In the genomic region with DNA sequence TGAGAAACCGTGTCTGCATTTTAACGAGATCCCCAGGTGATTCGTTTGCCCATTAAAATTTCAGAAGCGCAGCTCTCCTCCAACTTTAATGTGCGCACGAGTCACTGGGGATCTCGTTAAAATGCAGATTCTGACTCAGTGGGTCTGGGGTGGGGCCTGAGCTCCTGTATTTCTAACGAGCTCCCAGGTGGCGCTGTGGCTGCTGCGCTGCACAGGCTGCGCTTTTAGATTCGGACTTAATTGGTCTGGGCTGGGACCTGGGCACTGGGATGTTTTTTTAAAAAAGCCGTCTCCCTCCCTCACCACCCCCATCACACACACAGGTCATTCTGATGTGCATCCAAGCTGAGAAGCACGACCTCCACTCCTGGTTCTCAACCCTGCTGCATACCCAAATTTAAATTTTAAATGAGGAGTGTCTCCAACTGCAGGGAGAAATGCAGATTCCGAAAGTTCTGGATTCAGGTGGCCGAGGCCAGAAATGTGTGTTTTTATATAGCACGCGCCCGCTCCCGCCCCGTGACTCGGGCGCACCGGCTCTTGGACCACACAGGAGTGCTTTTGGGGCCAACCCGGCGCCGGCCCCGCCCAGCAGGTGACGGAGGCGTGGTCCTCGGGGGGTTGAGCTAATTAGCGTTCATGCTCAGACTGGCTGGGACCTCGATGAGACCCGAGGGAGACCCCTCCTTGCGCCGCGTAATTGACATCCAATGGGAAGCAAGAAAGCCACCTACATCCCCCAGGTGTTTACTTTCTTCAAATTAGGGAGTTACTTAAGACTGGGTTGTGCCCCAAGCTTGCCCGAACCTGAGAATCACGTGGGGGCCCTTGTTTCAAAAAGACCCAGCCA, we compare ENCODE assay signal across 8 cellular contexts.
A peak's percentile ranks its signal among the peaks of the same experiment; 100 is the strongest.
DNase-seq lines count a peak whose midpoint lies in the region; ATAC-seq and TF ChIP-seq lines count a peak whose summit lies in the region.

No MANE protein-coding gene starts in this region.

- H3K27me3 ChIP-seq in left ventricle myocardium inferior (ENCODE audit: low read depth) (peaks cover 56% of the 10 kb centered on the region), gastrocnemius medialis (peaks cover 30 to 38% (median 33%) of the 10 kb centered on the region in 3 donors), tibial nerve (peaks cover 0 to 42% of the 10 kb centered on the region in 2 donors)

- peaks cover 40% of the 10 kb centered on the region for H3K27me3 Mint-ChIP-seq in activated T-cell treated with anti-CD3 and anti-CD28 coated beads, Interleukin-2, amount 50 U/mL, for 4 hours (ENCODE audit: low read depth)

- peak; percentile 66 to 73 for ATAC-seq in activated T-cell treated with anti-CD3 and anti-CD28 coated beads, Interleukin-2, amount 50 U/mL, for 4 hours
- no peak for ATAC-seq in gastrocnemius medialis
- ATAC-seq in GM18505 (IDR thresholded peaks at IDR 0.05; ENCODE audit: unreplicated experiment): no peak
- no peak for ATAC-seq in GM21528 (IDR thresholded peaks at IDR 0.05; ENCODE audit: low FRiP score, unreplicated experiment)

- TF ChIP-seq EP300 in tibial nerve (IDR thresholded peaks at IDR 0.05): no peak

- DNase-seq in activated T-cell treated with anti-CD3 and anti-CD28 coated beads, Interleukin-2, amount 50 U/mL, for 4 hours: no peak
- DNase-seq in left ventricle myocardium inferior: no peak
- DNase-seq in gastrocnemius medialis: no peak
- no peak for DNase-seq in tibial nerve (ENCODE audit: low spot score in 2 of 2)
- DNase-seq in NCI-H226: no peak

- H3K9me3 ChIP-seq in left ventricle myocardium inferior (replicated peaks) (no peaks in the 10 kb centered on the region), gastrocnemius medialis (no peaks in the 10 kb centered on the region), tibial nerve (no peaks in the 10 kb centered on the region)

- intact Hi-C loops in left ventricle myocardium inferior (cut with micrococcal nuclease): no loop called here
- intact Hi-C loops in gastrocnemius medialis (cut with DNase I; ENCODE audit: low total_unique reads): no loop called here

- peak; percentile 15; the same call in 1 of the 2 replicates for TF ChIP-seq CTCF in GM12875 (IDR thresholded peaks at IDR 0.05; ENCODE audit: borderline replicate concordance, insufficient read depth, low read depth, low read length)
- TF ChIP-seq CTCF in left ventricle myocardium inferior (IDR thresholded peaks at IDR 0.05; ENCODE audit: borderline replicate concordance): no peak
- no peak for TF ChIP-seq CTCF in gastrocnemius medialis (IDR thresholded peaks at IDR 0.05 in 4 of 5, conservative IDR thresholded peaks at IDR 0.05 in 1 of 5)
- no peak for TF ChIP-seq CTCF in tibial nerve (IDR thresholded peaks at IDR 0.05)

- H3K4me1 ChIP-seq in left ventricle myocardium inferior (peaks cover 31% of the 10 kb centered on the region), gastrocnemius medialis (peaks cover 12 to 13% of the 10 kb centered on the region in 2 donors), tibial nerve (peaks cover 0 to 33% (median 14%) of the 10 kb centered on the region in 4 donors)

- no peak overlapping the region for H3K27ac ChIP-seq in left ventricle myocardium inferior (replicated peaks)
- no peak overlapping the region for H3K27ac ChIP-seq in gastrocnemius medialis
- H3K27ac ChIP-seq in tibial nerve: no peak overlapping the region

- no peak for TF ChIP-seq POLR2A in gastrocnemius medialis (IDR thresholded peaks at IDR 0.05)
- TF ChIP-seq POLR2A in tibial nerve (IDR thresholded peaks at IDR 0.05): no peak
- no peak for TF ChIP-seq POLR2A in GM18505 (IDR thresholded peaks at IDR 0.05; ENCODE audit: borderline replicate concordance, extremely low read depth, insufficient read depth, insufficient read length)

- H3K9me3 Mint-ChIP-seq in activated T-cell treated with anti-CD3 and anti-CD28 coated beads, Interleukin-2, amount 50 U/mL, for 4 hours: no peaks in the 10 kb centered on the region

- no peak overlapping the region for H3K4me3 ChIP-seq in GM12875 (ENCODE audit: low read depth, low read length)
- peak overlapping the region; percentile 64 for H3K4me3 ChIP-seq in left ventricle myocardium inferior
- peak overlapping the region; percentile 19 to 52 (median 42) for H3K4me3 ChIP-seq in gastrocnemius medialis
- peak overlapping the region in 2 of 4 donors; percentile 32 to 48 for H3K4me3 ChIP-seq in tibial nerve

- H3K36me3 ChIP-seq in left ventricle myocardium inferior: no peaks in the 10 kb centered on the region
- no peaks in the 10 kb centered on the region for H3K36me3 ChIP-seq in gastrocnemius medialis
- H3K36me3 ChIP-seq in tibial nerve: peaks cover 0 to 4% (median 0%) of the 10 kb centered on the region in 3 donors

- in situ Hi-C loops in gastrocnemius medialis (cut with MboI; ENCODE audit: low sequenced_read_pairs in 4 of 4): no loop called here

- peaks cover 9% of the 10 kb centered on the region for H3K36me3 Mint-ChIP-seq in activated T-cell treated with anti-CD3 and anti-CD28 coated beads, Interleukin-2, amount 50 U/mL, for 4 hours (ENCODE audit: insufficient read depth)

- peak overlapping the region; percentile 59 for H3K4me3 Mint-ChIP-seq in activated T-cell treated with anti-CD3 and anti-CD28 coated beads, Interleukin-2, amount 50 U/mL, for 4 hours

- WGBS in tibial nerve, 2 donors: 3 to 4% methylated on average over 28 to 39 of the region's 39 CpGs

- H3K4me1 Mint-ChIP-seq in activated T-cell treated with anti-CD3 and anti-CD28 coated beads, Interleukin-2, amount 50 U/mL, for 4 hours (ENCODE audit: low read depth): peaks cover 23% of the 10 kb centered on the region

Comparison
In these comparisons a context has a peak if more than half of its experiments do, and no peak if none do; other contexts are left out.
1. ATAC-seq: peak in activated T-cell treated with anti-CD3 and anti-CD28 coated beads, Interleukin-2, amount 50 U/mL, for 4 hours (2 of 2); none in gastrocnemius medialis (0 of 2), GM18505 (single experiment) and GM21528 (single experiment).